In genomic region chr12:12538535-12538934, GRCh38 we compare ENCODE assay signal across 22 cellular contexts. TPM values are rescaled to one million over a fixed set of nuclear protein-coding genes. Genes with fewer than 3 reads are reported as not detected.
DNase-seq lines count a peak whose midpoint lies in the region; ATAC-seq and TF ChIP-seq lines count a peak whose summit lies in the region.
"Had no signal": no experiment of that assay in that cellular context is flagged by ENCODE, and none has a peak within 500 bp of the region (broad histone marks: within the 10 kb centered on the region; RNA-seq: fewer than 3 reads in every experiment).

No MANE protein-coding gene starts in this region.

- H3K4me1 ChIP-seq in GM23338 (ENCODE audit: insufficient read depth) (peaks cover 23% of the 10 kb centered on the region; the same call in 1 of the 2 replicates), OCI-LY1 (ENCODE audit: insufficient read depth, low read length, severe bottlenecking) (peaks cover 77% of the 10 kb centered on the region), skeletal muscle tissue (ENCODE audit: control insufficient read depth in 3 of 3, insufficient read depth in 3 of 3, low read length in 3 of 3) (peaks cover 35 to 39% (median 37%) of the 10 kb centered on the region in 3 donors)

- H3K9me3 Mint-ChIP-seq in GM23338 (no peaks in the 10 kb centered on the region), chondrocyte (ENCODE audit: low read depth) (no peaks in the 10 kb centered on the region)
- H3K9me3 Mint-ChIP-seq: HFFc6 had no signal

- H3K79me2 ChIP-seq in GM23338 (replicated peaks; ENCODE audit: insufficient read depth) (peaks cover 89% of the 10 kb centered on the region), OCI-LY1 (ENCODE audit: insufficient read depth, low read length) (no peaks in the 10 kb centered on the region)

- H3F3A ChIP-seq in GM23338 (replicated peaks; ENCODE audit: low read depth) (no peaks in the 10 kb centered on the region), OCI-LY1 (ENCODE audit: insufficient read depth, low read length) (no peaks in the 10 kb centered on the region)

- H3K27ac ChIP-seq in GM23338 (ENCODE audit: low read depth) (peak overlapping the region; percentile 60; the same call in 1 of the 2 replicates), OCI-LY1 (ENCODE audit: low read depth, low read length, poor library complexity, severe bottlenecking) (peak overlapping the region; percentile 76), skeletal muscle tissue (ENCODE audit: low read depth, low read length) (peak overlapping the region; percentile 17)
- H3K27ac ChIP-seq: brain microvascular endothelial cell had no signal

- H3K4me3 ChIP-seq in GM23338 (no peak overlapping the region), OCI-LY1 (ENCODE audit: low read depth, low read length, poor library complexity, severe bottlenecking) (peak overlapping the region; percentile 19), skeletal muscle tissue (ENCODE audit: low read length in 3 of 3) (peak overlapping the region in 1 of 3 donors; percentile 25)
- H3K4me3 ChIP-seq: Peyer's patch had no signal

- peaks cover 7% of the 10 kb centered on the region for H4K20me1 ChIP-seq in GM23338 (replicated peaks; ENCODE audit: insufficient read depth)
- H4K20me1 ChIP-seq in OCI-LY1 (ENCODE audit: insufficient read depth, low read length) = no peaks in the 10 kb centered on the region

- H2AFZ ChIP-seq in GM23338 (no peak overlapping the region), OCI-LY1 (ENCODE audit: low read length) (no peak overlapping the region)

- H3K4me1 Mint-ChIP-seq in GM23338 (peaks cover 47% of the 10 kb centered on the region), chondrocyte (ENCODE audit: low read depth) (peaks cover 17% of the 10 kb centered on the region)

- no peaks in the 10 kb centered on the region for H3K9me2 ChIP-seq in GM23338 (ENCODE audit: insufficient read depth)
- no peaks in the 10 kb centered on the region for H3K9me2 ChIP-seq in OCI-LY1 (ENCODE audit: low read depth, low read length)
- H3K9me2 ChIP-seq: SK-N-SH had no signal

- 0 out of 2 replicates have a peak, but pooled peaks cover 8% of the 10 kb centered on the region for H3K36me3 ChIP-seq in GM23338 (ENCODE audit: insufficient read depth)
- H3K36me3 ChIP-seq in OCI-LY1 (ENCODE audit: insufficient read depth, low read length) = no peaks in the 10 kb centered on the region
- H3K36me3 ChIP-seq in skeletal muscle tissue (ENCODE audit: control insufficient read depth in 3 of 3, insufficient read depth in 3 of 3, low read length in 3 of 3) = no peaks in the 10 kb centered on the region
- H3K36me3 ChIP-seq: brain microvascular endothelial cell, Peyer's patch had no signal

- no peak for TF ChIP-seq CTCF in GM23338 (conservative IDR thresholded peaks at IDR 0.05; ENCODE audit: low read depth in 2 of 2)
- TF ChIP-seq CTCF in OCI-LY1 (IDR thresholded peaks at IDR 0.05; ENCODE audit: low read length) = no peak
- no peak for TF ChIP-seq CTCF in chondrocyte (IDR thresholded peaks at IDR 0.05)

- no peaks in the 10 kb centered on the region for H3K27me3 Mint-ChIP-seq in GM23338 (ENCODE audit: insufficient read depth, low read depth, poor library complexity)
- no peaks in the 10 kb centered on the region for H3K27me3 Mint-ChIP-seq in chondrocyte (ENCODE audit: low read depth)

- H3K36me3 Mint-ChIP-seq in GM23338 (ENCODE audit: low read depth) (peaks cover 14% of the 10 kb centered on the region; the same call in 2 of the 3 replicates), chondrocyte (ENCODE audit: low read depth) (no peaks in the 10 kb centered on the region)

- H3K4me3 Mint-ChIP-seq in GM23338 (no peak overlapping the region), chondrocyte (ENCODE audit: unreplicated experiment) (no peak overlapping the region)
- H3K4me3 Mint-ChIP-seq: HFFc6, neural crest cell had no signal

- H3K27ac Mint-ChIP-seq in GM23338 (peak overlapping the region; percentile 68; the same call in 1 of the 2 replicates), chondrocyte (ENCODE audit: unreplicated experiment) (no peak overlapping the region)
- H3K27ac Mint-ChIP-seq: HFFc6 had no signal

- H3K4me2 ChIP-seq in GM23338 = no peak overlapping the region
- H3K4me2 ChIP-seq in OCI-LY1 (ENCODE audit: low read length) = peak overlapping the region; percentile 40; the same call in 1 of the 2 replicates
- H3K4me2 ChIP-seq: SK-N-SH had no signal

- DNase-seq in GM23338 (ENCODE audit: low spot score) (no peak), left colon (no peak), chondrocyte (ENCODE audit: low spot score) (no peak), putamen (ENCODE audit: low spot score) (no peak)
- DNase-seq: activated CD4-positive, alpha-beta T cell treated with anti-CD3 and anti-CD28 coated beads for 4 hours; brain microvascular endothelial cell; cortex of kidney; EL; HFFc6; hippocampal formation; islet precursor cell; mesendoderm; NCI-H1417; NCI-H526 treated with DMSO at 0.1 percent for 48 hours; Peyer's patch; SK-N-SH; stimulated activated CD4-positive, alpha-beta T cell treated with anti-CD3 and anti-CD28 coated beads, Interleukin-12 subunit alpha, Interleukin-12 subunit beta, amount 100 ng/mL, for 4 hours; stimulated activated CD8-positive, alpha-beta memory T cell treated with anti-CD3 and anti-CD28 coated beads, Interleukin-4, amount 100 ng/mL, for 48 hours had no signal

- intact Hi-C loops in left colon (cut with DNase I, micrococcal nuclease) = no loop called here

- H3K9ac ChIP-seq in OCI-LY1 (ENCODE audit: low read length) (no peak overlapping the region; the same call in 1 of the 2 replicates), skeletal muscle tissue (ENCODE audit: low read depth in 1 of 3, low read length in 3 of 3) (no peak overlapping the region)
- H3K9ac ChIP-seq: SK-N-SH had no signal

- H3K9me3 ChIP-seq in OCI-LY1 (ENCODE audit: low read length) = no peaks in the 10 kb centered on the region
- H3K9me3 ChIP-seq in skeletal muscle tissue (ENCODE audit: control insufficient read depth in 3 of 3, low read length in 3 of 3) = no peaks in the 10 kb centered on the region
- H3K9me3 ChIP-seq: Peyer's patch, SK-N-SH had no signal

- ATAC-seq in GM23338 = no peak
- peak; percentile 75 for ATAC-seq in left colon
- no peak for ATAC-seq in HG02798 (IDR thresholded peaks at IDR 0.05; ENCODE audit: poor library complexity, unreplicated experiment)

- no peaks in the 10 kb centered on the region for H3K27me3 ChIP-seq in GM23338 (ENCODE audit: insufficient read depth)
- no peaks in the 10 kb centered on the region for H3K27me3 ChIP-seq in OCI-LY1 (ENCODE audit: insufficient read depth, low read length)
- no peaks in the 10 kb centered on the region for H3K27me3 ChIP-seq in skeletal muscle tissue (ENCODE audit: control insufficient read depth in 3 of 3, insufficient read depth in 3 of 3, low read length in 3 of 3)
- H3K27me3 ChIP-seq: brain microvascular endothelial cell, Peyer's patch had no signal

TF ChIP-seq in GM23338, 12 proteins besides CTCF, POLR2A, EP300 and RAD21 (continues in another document):
- no peak for TF ChIP-seq ETS1 (IDR thresholded peaks at IDR 0.05)
- no peak for TF ChIP-seq POLR2AphosphoS5 (IDR thresholded peaks at IDR 0.05; ENCODE audit: low read depth)
- TF ChIP-seq, protein P1, sequence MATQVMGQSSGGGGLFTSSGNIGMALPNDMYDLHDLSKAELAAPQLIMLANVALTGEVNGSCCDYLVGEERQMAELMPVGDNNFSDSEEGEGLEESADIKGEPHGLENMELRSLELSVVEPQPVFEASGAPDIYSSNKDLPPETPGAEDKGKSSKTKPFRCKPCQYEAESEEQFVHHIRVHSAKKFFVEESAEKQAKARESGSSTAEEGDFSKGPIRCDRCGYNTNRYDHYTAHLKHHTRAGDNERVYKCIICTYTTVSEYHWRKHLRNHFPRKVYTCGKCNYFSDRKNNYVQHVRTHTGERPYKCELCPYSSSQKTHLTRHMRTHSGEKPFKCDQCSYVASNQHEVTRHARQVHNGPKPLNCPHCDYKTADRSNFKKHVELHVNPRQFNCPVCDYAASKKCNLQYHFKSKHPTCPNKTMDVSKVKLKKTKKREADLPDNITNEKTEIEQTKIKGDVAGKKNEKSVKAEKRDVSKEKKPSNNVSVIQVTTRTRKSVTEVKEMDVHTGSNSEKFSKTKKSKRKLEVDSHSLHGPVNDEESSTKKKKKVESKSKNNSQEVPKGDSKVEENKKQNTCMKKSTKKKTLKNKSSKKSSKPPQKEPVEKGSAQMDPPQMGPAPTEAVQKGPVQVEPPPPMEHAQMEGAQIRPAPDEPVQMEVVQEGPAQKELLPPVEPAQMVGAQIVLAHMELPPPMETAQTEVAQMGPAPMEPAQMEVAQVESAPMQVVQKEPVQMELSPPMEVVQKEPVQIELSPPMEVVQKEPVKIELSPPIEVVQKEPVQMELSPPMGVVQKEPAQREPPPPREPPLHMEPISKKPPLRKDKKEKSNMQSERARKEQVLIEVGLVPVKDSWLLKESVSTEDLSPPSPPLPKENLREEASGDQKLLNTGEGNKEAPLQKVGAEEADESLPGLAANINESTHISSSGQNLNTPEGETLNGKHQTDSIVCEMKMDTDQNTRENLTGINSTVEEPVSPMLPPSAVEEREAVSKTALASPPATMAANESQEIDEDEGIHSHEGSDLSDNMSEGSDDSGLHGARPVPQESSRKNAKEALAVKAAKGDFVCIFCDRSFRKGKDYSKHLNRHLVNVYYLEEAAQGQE (IDR thresholded peaks at IDR 0.05; ENCODE audit: unreplicated experiment) = no peak
- TF ChIP-seq NANOG (IDR thresholded peaks at IDR 0.05; ENCODE audit: borderline replicate concordance) = no peak

RNA-seq across cellular contexts. Expression of gene DUSP16, which starts 24.1 kb away (rescaled TPM):
- total RNA-seq in GM23338 (2014; rRNA removed; shearing (Covaris generic)) = 52.8 and 59.4 TPM in 2 replicates
- polyA plus RNA-seq in GM23338 (2016; fragmentation: Nextera tagmentation; extraction: Ambion mirVana) = 11.7 and 12.5 TPM in 2 replicates
- total RNA-seq in left colon (10 to 100 TPM; 38.6 to 73.5 TPM), skeletal muscle tissue (20.4 TPM), chondrocyte (9.7 to 13.7 TPM (median 11.4 TPM) in 3 replicates)

Comparison
In these comparisons a context has a peak if more than half of its experiments do, and no peak if none do; other contexts are left out.
1. H3K27ac ChIP-seq: peak in every context shown above with its lines; median percentile 76 in OCI-LY1; 60 in GM23338; 17 in skeletal muscle tissue.